ENCODE assay signal across 10 cellular contexts in the genomic region with DNA sequence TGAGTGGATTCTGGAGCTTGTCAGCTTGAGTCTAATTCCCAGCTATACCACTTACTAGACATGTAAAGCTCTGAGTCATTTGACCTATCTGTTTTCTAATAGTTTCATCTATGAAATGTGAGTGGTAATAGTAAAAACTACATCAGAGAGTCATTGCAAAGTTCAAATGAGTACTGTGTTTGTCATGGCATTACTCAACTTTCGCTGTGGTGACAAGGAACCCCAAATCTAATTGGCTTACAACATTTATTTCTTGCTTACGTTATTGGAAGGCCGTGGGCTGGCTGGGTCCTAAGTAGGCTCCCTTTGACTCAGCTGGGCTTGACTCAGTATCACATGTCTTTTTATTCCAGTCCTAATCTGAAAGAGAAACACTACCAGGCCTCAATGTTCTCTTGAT.
DNase-seq lines count a peak whose midpoint lies in the region; ATAC-seq and TF ChIP-seq lines count a peak whose summit lies in the region.
"Had no signal": no experiment of that assay in that cellular context is flagged by ENCODE, and none has a peak within 500 bp of the region (broad histone marks: within the 10 kb centered on the region; RNA-seq: fewer than 3 reads in every experiment).

No MANE protein-coding gene starts in this region.

- DNase-seq in EH (ENCODE audit: low read depth) (peak; percentile 93), HCEC 1CT (peak; percentile 100), fibroblast of the conjunctiva (ENCODE audit: low read depth) (peak; percentile 60), NCI-H1105 treated with DMSO at 0.1 percent for 48 hours (lab: John Stamatoyannopoulos, UW) (no peak), NAMALWA (ENCODE audit: low spot score) (no peak)
- no peak for DNase-seq in stimulated activated CD4-positive, alpha-beta T cell treated with anti-CD3 and anti-CD28 coated beads, Interleukin-4, amount 100 ng/mL, for 1 hour
- DNase-seq: activated T-cell treated with anti-CD3 and anti-CD28 coated beads for 4 hours, nephron progenitor cell had no signal

- H3K9me3 ChIP-seq in OCI-LY3 (ENCODE audit: insufficient read depth, low read length): no peaks in the 10 kb centered on the region

- no peak overlapping the region; the same call in 1 of the 2 replicates for H3K4me2 ChIP-seq in OCI-LY3 (ENCODE audit: low read length)

- peak overlapping the region; percentile 81 for H2AFZ ChIP-seq in OCI-LY3 (ENCODE audit: low read depth, low read length)

- H3K27ac ChIP-seq in OCI-LY3 (ENCODE audit: low read length): peak overlapping the region; percentile 39; the same call in 1 of the 2 replicates

- no peak overlapping the region for H3K4me3 ChIP-seq in OCI-LY3 (ENCODE audit: low read length)

- H3K36me3 ChIP-seq in OCI-LY3 (replicated peaks; ENCODE audit: low read depth, low read length): no peaks in the 10 kb centered on the region

- TF ChIP-seq CTCF in OCI-LY3 (IDR thresholded peaks at IDR 0.05; ENCODE audit: low read depth, low read length): no peak

- H3K4me1 ChIP-seq in OCI-LY3 (ENCODE audit: low read length): peaks cover 15% of the 10 kb centered on the region

- no peaks in the 10 kb centered on the region for H3K79me2 ChIP-seq in OCI-LY3 (ENCODE audit: low read length)

- no peak for ATAC-seq in HG03135 (IDR thresholded peaks at IDR 0.05; ENCODE audit: unreplicated experiment)

- no peaks in the 10 kb centered on the region for H4K20me1 ChIP-seq in OCI-LY3 (ENCODE audit: insufficient read depth, low read length)

- H3K9ac ChIP-seq in OCI-LY3 (ENCODE audit: low read length): no peak overlapping the region

- no peaks in the 10 kb centered on the region for H3K27me3 ChIP-seq in OCI-LY3 (ENCODE audit: low read depth, low read length)

Comparison
In these comparisons a context has a peak if more than half of its experiments do, and no peak if none do; other contexts are left out.
1. DNase-seq: peak in EH (single experiment), HCEC 1CT (single experiment) and fibroblast of the conjunctiva (single experiment); none in NCI-H1105 treated with DMSO at 0.1 percent for 48 hours (single experiment), NAMALWA (single experiment) and stimulated activated CD4-positive, alpha-beta T cell treated with anti-CD3 and anti-CD28 coated beads, Interleukin-4, amount 100 ng/mL, for 1 hour (single experiment).